ENCODE assay signal across 10 cellular contexts in the genomic region with DNA sequence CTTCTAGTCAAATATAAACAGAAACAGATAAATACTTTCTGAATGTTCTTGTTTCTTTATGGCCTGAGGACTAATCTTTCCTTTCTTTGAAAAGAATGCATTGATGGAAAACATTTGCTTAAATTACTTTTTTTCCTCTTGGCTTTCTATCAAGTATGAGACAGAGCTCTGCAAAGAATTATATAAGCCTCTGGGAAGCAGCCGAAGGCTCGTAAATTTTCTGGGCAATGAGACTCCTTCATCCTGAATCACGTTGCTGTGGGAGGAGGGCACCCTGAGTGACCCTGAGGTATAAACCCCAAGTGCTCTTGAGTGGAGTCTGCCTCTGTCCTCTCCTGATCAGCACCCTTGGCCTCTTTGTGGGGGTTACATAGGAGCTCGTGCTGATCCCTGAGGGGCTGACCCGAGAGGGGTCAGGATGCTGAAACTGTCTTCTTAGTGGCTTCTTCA. TPM values are rescaled to one million over a fixed set of nuclear protein-coding genes. Genes with fewer than 3 reads are reported as not detected.
DNase-seq lines count a peak whose midpoint lies in the region; ATAC-seq and TF ChIP-seq lines count a peak whose summit lies in the region.
"Not testable (repeated sequence)": the region's sequence is repeated elsewhere in the genome, so short reads cannot be mapped to it uniquely, and the experiment has no call there.
"Had no signal": no experiment of that assay in that cellular context is flagged by ENCODE, and none has a peak within 500 bp of the region (broad histone marks: within the 10 kb centered on the region; RNA-seq: fewer than 3 reads in every experiment).

No MANE protein-coding gene starts in this region.

- H3K9me3 ChIP-seq in esophagus muscularis mucosa; gastroesophageal sphincter; smooth muscle cell (replicated peaks; ENCODE audit: low read depth): not testable (repeated sequence)

- peak overlapping the region in 3 of 4 donors; percentile 46 to 54 (median 51) for H3K27ac ChIP-seq in esophagus muscularis mucosa (replicated peaks in 1 of 4)
- peak overlapping the region in 3 of 4 donors; percentile 19 to 57 (median 38) for H3K27ac ChIP-seq in gastroesophageal sphincter
- H3K27ac ChIP-seq in smooth muscle cell (ENCODE audit: low read depth) = peak overlapping the region; percentile 33

- peak; percentile 29 for ATAC-seq in gastroesophageal sphincter
- ATAC-seq in natural killer cell = not testable (repeated sequence)

- H4K20me1 ChIP-seq in smooth muscle cell (ENCODE audit: low read depth) = not testable (repeated sequence)

- not testable (repeated sequence) for H3F3A ChIP-seq in smooth muscle cell (ENCODE audit: low read depth)

- not testable (repeated sequence) for H2AFZ ChIP-seq in smooth muscle cell (ENCODE audit: low read depth)

- H3K79me2 ChIP-seq in smooth muscle cell (ENCODE audit: low read depth) = not testable (repeated sequence)

- not testable (repeated sequence) for H3K27ac Mint-ChIP-seq in natural killer cell

- WGBS in esophagus muscularis mucosa = no CpG with 5 or more reads among the region's 5 CpGs
- 0% methylated on average over 2 of the region's 5 CpGs; no CpG with 5 or more reads in 1 of the 2 donors for WGBS in gastroesophageal sphincter (ENCODE audit: low coverage in 1 of 2), 2 donors
- 35% methylated on average over 5 of the region's 5 CpGs for WGBS in smooth muscle cell (ENCODE audit: low lambda C conversion rate)

- POLR2A ChIA-PET in AG04449 (lab: Yijun Ruan, JAX) = not testable (repeated sequence)

- H3K36me3 ChIP-seq in esophagus muscularis mucosa = peaks cover 0 to 29% (median 17%) of the 10 kb centered on the region in 4 donors
- peaks cover 0 to 31% of the 10 kb centered on the region in 2 donors for H3K36me3 ChIP-seq in gastroesophageal sphincter
- H3K36me3 ChIP-seq in smooth muscle cell (ENCODE audit: low read depth) = not testable (repeated sequence)

- intact Hi-C loops in esophagus muscularis mucosa (cut with DNase I); natural killer cell (cut with micrococcal nuclease): not testable (repeated sequence)

- peaks cover 36 to 41% of the 10 kb centered on the region in 2 donors for H3K4me1 Mint-ChIP-seq in natural killer cell

- peak overlapping the region; percentile 35 for H3K4me3 Mint-ChIP-seq in natural killer cell

- H3K9me3 Mint-ChIP-seq in natural killer cell = not testable (repeated sequence)

- not testable (repeated sequence) for H3K4me3 ChIP-seq in AG04449 (ENCODE audit: low read depth, low read length); LNCaP clone FGC (ENCODE audit: low read depth, low read length); esophagus muscularis mucosa; gastroesophageal sphincter; smooth muscle cell

- H3K9ac ChIP-seq in smooth muscle cell (ENCODE audit: low read depth) = not testable (repeated sequence)

- H3K27me3 Mint-ChIP-seq in natural killer cell (ENCODE audit: low read depth in 2 of 2) = peaks cover 8 to 13% of the 10 kb centered on the region in 2 donors

- H3K36me3 Mint-ChIP-seq in natural killer cell = not testable (repeated sequence)

- H3K27me3 ChIP-seq in esophagus muscularis mucosa; gastroesophageal sphincter; smooth muscle cell (ENCODE audit: low read depth): not testable (repeated sequence)

- not testable (repeated sequence) for TF ChIP-seq EP300 in esophagus muscularis mucosa (IDR thresholded peaks at IDR 0.05); gastroesophageal sphincter (IDR thresholded peaks at IDR 0.05)

- H3K4me2 ChIP-seq in smooth muscle cell = peak overlapping the region; percentile 21

- peak; percentile 26 for DNase-seq in AG04449 (ENCODE audit: low read depth, low spot score)
- DNase-seq in EL = peak; percentile 76
- DNase-seq in LNCaP clone FGC (ENCODE audit: low read depth) = peak; percentile 18
- DNase-seq in amniotic epithelial cell (ENCODE audit: low read depth) = peak; percentile 62
- not testable (repeated sequence) for DNase-seq in esophagus muscularis mucosa (ENCODE audit: extremely low spot score); natural killer cell; smooth muscle cell (lab: John Stamatoyannopoulos, UW; ENCODE audit: unreplicated experiment)

- peaks cover 0 to 14% (median 7%) of the 10 kb centered on the region in 4 donors for H3K4me1 ChIP-seq in esophagus muscularis mucosa
- not testable (repeated sequence) for H3K4me1 ChIP-seq in gastroesophageal sphincter; smooth muscle cell (ENCODE audit: low read depth)

- CTCF ChIA-PET in AG04449 (lab: Yijun Ruan, JAX) = not testable (repeated sequence)

- not testable (repeated sequence) for TF ChIP-seq POLR2A in esophagus muscularis mucosa (IDR thresholded peaks at IDR 0.05; ENCODE audit: low read depth); gastroesophageal sphincter (IDR thresholded peaks at IDR 0.05)

- not testable (repeated sequence) for TF ChIP-seq CTCF in AG04449 (IDR thresholded peaks at IDR 0.05; ENCODE audit: insufficient read depth, low read length, missing control alignments); LNCaP clone FGC (IDR thresholded peaks at IDR 0.05; ENCODE audit: control insufficient read depth, extremely low read depth, insufficient read depth); esophagus muscularis mucosa (IDR thresholded peaks at IDR 0.05); gastroesophageal sphincter (IDR thresholded peaks at IDR 0.05); natural killer cell (IDR thresholded peaks at IDR 0.05); smooth muscle cell (IDR thresholded peaks at IDR 0.05; ENCODE audit: borderline replicate concordance, insufficient read depth, poor library complexity, severe bottlenecking)

RNA-seq across cellular contexts. Expression of a gene that starts 33.9 kb away (rescaled TPM):
- total RNA-seq in esophagus muscularis mucosa (100 to 1,000 TPM; 119 to 123 (median 122) TPM), gastroesophageal sphincter (100 to 1,000 TPM in 3 of 4 donors, 10 to 100 TPM in 1; 94.8 to 141 (median 135) TPM), natural killer cell (1 to 10 TPM in 1 of 3 donors, not detected in 2; 2.3 TPM), smooth muscle cell (99.0 and 133 TPM in 2 replicates)
- 111 and 130 TPM in 2 replicates for polyA plus RNA-seq in smooth muscle cell
- total RNA-seq: CD4-positive, alpha-beta T cell; naive thymus-derived CD8-positive, alpha-beta T cell had no signal

Comparison
In these comparisons a context has a peak if more than half of its experiments do, and no peak if none do; other contexts are left out.
1. RNA of a gene that starts 33.9 kb away (total RNA-seq): 94.8 to 141 TPM in gastroesophageal sphincter, 119 to 123 TPM in esophagus muscularis mucosa and 99.0 to 133 TPM in smooth muscle cell; 2.3 TPM in natural killer cell; every median in the first group is over 10 times any median in the second.
2. Peak in every context shown above with its lines, with median percentiles within 50 percentile points of each other: H3K27ac ChIP-seq.